In the genomic region with DNA sequence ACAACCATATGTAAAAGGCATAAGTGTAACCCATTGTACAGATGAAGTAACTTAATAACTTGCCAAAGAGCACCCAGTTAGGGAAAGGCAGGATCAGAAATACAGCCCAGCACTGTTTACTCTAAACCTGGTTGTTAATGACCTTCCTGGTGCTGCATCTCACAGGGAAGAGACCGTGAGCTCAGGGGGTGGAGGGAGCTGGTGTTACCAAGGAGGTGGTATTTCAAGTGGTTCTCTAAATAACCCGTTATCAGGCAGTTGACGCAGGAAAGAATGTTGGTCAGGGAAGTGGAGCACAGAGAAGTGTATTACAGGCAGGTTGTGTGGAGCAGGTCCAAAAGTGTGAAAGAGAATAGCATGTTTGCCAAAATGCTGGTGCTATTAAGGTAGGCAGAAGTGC, we compare ENCODE assay signal across 25 cellular contexts. TPM values are rescaled to one million over a fixed set of nuclear protein-coding genes. Genes with fewer than 3 reads are reported as not detected.
DNase-seq lines count a peak whose midpoint lies in the region; ATAC-seq, FAIRE-seq and TF ChIP-seq lines count a peak whose summit lies in the region.
"Had no signal": no experiment of that assay in that cellular context is flagged by ENCODE, and none has a peak within 500 bp of the region (broad histone marks: within the 10 kb centered on the region; RNA-seq: fewer than 3 reads in every experiment).

No MANE protein-coding gene starts in this region.

- FAIRE-seq in K562 (lab: Jason Lieb, UNC): peak; percentile 42
- FAIRE-seq: frontal cortex had no signal

- no peak for TF ChIP-seq RAD21 in K562 (CRISPR knock-in tag; conservative IDR thresholded peaks at IDR 0.05 in 1 of 2, IDR thresholded peaks at IDR 0.05 in 1 of 2)

- POLR2A ChIA-PET in K562 (lab: Yijun Ruan, JAX): interaction anchor here (0.6 to 1.7 kb wide), 3 partner anchors 8 to 57 kb away, joined by 3 to 5 read pairs (median 3); no protein-coding TSS in a partner anchor

- BruUV-seq in K562 (replicated peaks; lab: Mats Ljungman, UMichigan): no TSS peak

- H3K9me3 Mint-ChIP-seq in GM23338: no peaks in the 10 kb centered on the region
- no peaks in the 10 kb centered on the region for H3K9me3 Mint-ChIP-seq in nephron
- H3K9me3 Mint-ChIP-seq: brain; CD4-positive, alpha-beta memory T cell; dendritic cell treated with granulocyte-macrophage colony-stimulating factor and Interleukin-4, amounts not matched to agents 40 ng/mL and 50 ng/mL, for 4 days; IgD-negative memory B cell had no signal

- peak overlapping the region; percentile 3 to 6; a peak in 2 of 4 replicates for H3K9ac ChIP-seq in K562 (ENCODE audit: insufficient read depth in 1 of 2, low read depth in 2 of 2, low read length in 2 of 2)

- CTCF ChIA-PET in K562 (lab: Yijun Ruan, JAX; ENCODE audit: low intra/inter-chr PET ratio): no interaction called here

- in situ Hi-C loops in K562 (cut with MboI): no loop called here

- no peaks in the 10 kb centered on the region for H3K36me3 Mint-ChIP-seq in GM23338 (ENCODE audit: low read depth)
- H3K36me3 Mint-ChIP-seq in nephron (ENCODE audit: low read depth): no peaks in the 10 kb centered on the region
- H3K36me3 Mint-ChIP-seq: brain; CD4-positive, alpha-beta memory T cell; IgD-negative memory B cell had no signal

- no peak for DNase-seq in GM23338 (ENCODE audit: low spot score)
- DNase-seq in NCI-H2107 treated with DMSO at 0.1 percent for 48 hours (lab: John Stamatoyannopoulos, UW; ENCODE audit: unreplicated experiment): peak; percentile 73
- peak in 2 of 4 experiments; percentile 52 to 57 for DNase-seq in K562 (ENCODE audit: extremely low read depth in 1 of 4, low spot score in 3 of 4)
- no peak for DNase-seq in head of caudate nucleus
- no peak for DNase-seq in suprapubic skin (ENCODE audit: low spot score in 2 of 2)
- DNase-seq: activated CD4-positive, alpha-beta T cell treated with anti-CD3 and anti-CD28 coated beads, Interleukin-2, amount 50 U/mL, for 4 hours; activated naive CD4-positive, alpha-beta T cell treated with anti-CD3 and anti-CD28 coated beads, Interleukin-2, amount 50 U/mL, for 16 hours; activated T-cell treated with anti-CD3 and anti-CD28 coated beads, Interleukin-2, amount 50 U/mL, for 1 hour; CD4-positive, alpha-beta memory T cell; left colon; MM.1S; NCI-H446; nucleus accumbens; SHP77; stimulated activated naive CD4-positive, alpha-beta T cell; WERI-Rb-1 had no signal

- no peak overlapping the region for H3K27ac ChIP-seq in GM23338 (ENCODE audit: low read depth)
- peak overlapping the region; percentile 0; the same call in 1 of the 3 replicates for H3K27ac ChIP-seq in K562 (ENCODE audit: extremely low read depth, low read depth, low read length)
- H3K27ac ChIP-seq in suprapubic skin: no peak overlapping the region
- H3K27ac ChIP-seq: HL-60, WERI-Rb-1 had no signal

- TF ChIP-seq EP300 in K562 (IDR thresholded peaks at IDR 0.05; ENCODE audit: low read length) (no peak), suprapubic skin (IDR thresholded peaks at IDR 0.05) (no peak)

- H4K20me1 ChIP-seq in GM23338 (replicated peaks; ENCODE audit: insufficient read depth) (no peaks in the 10 kb centered on the region), K562 (replicated peaks; ENCODE audit: control insufficient read depth, insufficient read depth, low read length) (no peaks in the 10 kb centered on the region)

- H3K27me3 Mint-ChIP-seq in GM23338 (ENCODE audit: insufficient read depth, low read depth, poor library complexity) (peaks cover 2% of the 10 kb centered on the region), nephron (ENCODE audit: low read depth) (peaks cover 3% of the 10 kb centered on the region)
- H3K27me3 Mint-ChIP-seq: CD4-positive, alpha-beta memory T cell; dendritic cell treated with granulocyte-macrophage colony-stimulating factor and Interleukin-4, amounts not matched to agents 40 ng/mL and 50 ng/mL, for 4 days had no signal

- no peak for ATAC-seq in GM23338
- no peak for ATAC-seq in K562
- ATAC-seq in esophagus mucosa: no peak
- ATAC-seq: left colon, sciatic nerve had no signal

- no peaks in the 10 kb centered on the region for H3K27me3 ChIP-seq in GM23338 (ENCODE audit: insufficient read depth)
- H3K27me3 ChIP-seq in K562 (ENCODE audit: control insufficient read depth in 2 of 2, insufficient read depth in 2 of 2, low read length in 2 of 2): no peaks in the 10 kb centered on the region
- H3K27me3 ChIP-seq in suprapubic skin: no peaks in the 10 kb centered on the region

- TF ChIP-seq CTCF in GM23338 (conservative IDR thresholded peaks at IDR 0.05; ENCODE audit: low read depth in 2 of 2): no peak
- TF ChIP-seq CTCF in K562 (IDR thresholded peaks at IDR 0.05 in 2 of 3, conservative IDR thresholded peaks at IDR 0.05 in 1 of 3; ENCODE audit: insufficient read depth in 2 of 3, low read depth in 1 of 3, low read length in 3 of 3): no peak
- no peak for TF ChIP-seq CTCF in nephron (IDR thresholded peaks at IDR 0.05; ENCODE audit: unreplicated experiment in 3 of 3)
- no peak for TF ChIP-seq CTCF in suprapubic skin (IDR thresholded peaks at IDR 0.05)

- 0 out of 2 replicates have a peak overlapping the region, but pooled peaks have one; percentile 7 for H2AFZ ChIP-seq in GM23338
- H2AFZ ChIP-seq in K562 (ENCODE audit: low read depth, low read length): peak overlapping the region; percentile 98

- H3K4me3 Mint-ChIP-seq in GM23338 (no peak overlapping the region), nephron (peak overlapping the region in 2 of 3 experiments; percentile 35 to 55)
- H3K4me3 Mint-ChIP-seq: CD4-positive, alpha-beta memory T cell; dendritic cell treated with granulocyte-macrophage colony-stimulating factor and Interleukin-4, amounts not matched to agents 40 ng/mL and 50 ng/mL, for 4 days had no signal

- 6% methylated on average over 3 of the region's 3 CpGs for WGBS in K562 (ENCODE audit: insufficient coverage, low coverage, missing lambda C conversion rate)
- WGBS in suprapubic skin: 79% methylated on average over 3 of the region's 3 CpGs

- intact Hi-C loops in K562 (cut with micrococcal nuclease): no loop called here
- intact Hi-C loops in head of caudate nucleus (cut with DNase I): no loop called here

- H3K27ac Mint-ChIP-seq in GM23338 (no peak overlapping the region), nephron (peak overlapping the region in 2 of 3 experiments; percentile 11 to 49)
- H3K27ac Mint-ChIP-seq: CD4-positive, alpha-beta memory T cell; dendritic cell treated with granulocyte-macrophage colony-stimulating factor and Interleukin-4, amounts not matched to agents 40 ng/mL and 50 ng/mL, for 4 days had no signal

- H3F3A ChIP-seq in GM23338 (replicated peaks; ENCODE audit: low read depth): no peaks in the 10 kb centered on the region

- no peaks in the 10 kb centered on the region for H3K79me2 ChIP-seq in GM23338 (replicated peaks; ENCODE audit: insufficient read depth)
- H3K79me2 ChIP-seq in K562 (ENCODE audit: control insufficient read depth, insufficient read depth, low read length): peaks cover 4% of the 10 kb centered on the region

- H3K36me3 ChIP-seq in GM23338 (ENCODE audit: insufficient read depth): no peaks in the 10 kb centered on the region
- no peaks in the 10 kb centered on the region for H3K36me3 ChIP-seq in K562 (ENCODE audit: control insufficient read depth, insufficient read depth, low read length)
- H3K36me3 ChIP-seq in suprapubic skin: no peaks in the 10 kb centered on the region
- H3K36me3 ChIP-seq: HAP-1, WERI-Rb-1 had no signal

- H3K9me2 ChIP-seq in GM23338 (ENCODE audit: insufficient read depth): no peaks in the 10 kb centered on the region

- H3K4me2 ChIP-seq in GM23338 (no peak overlapping the region), K562 (ENCODE audit: insufficient read depth, low read length) (peak overlapping the region; percentile 50)

- TF ChIP-seq POLR2A in K562 (conservative IDR thresholded peaks at IDR 0.05) (0 out of 2 replicates have a peak, but pooled peaks have one; percentile 23), suprapubic skin (IDR thresholded peaks at IDR 0.05) (no peak)

- no peaks in the 10 kb centered on the region for H3K9me1 ChIP-seq in K562 (ENCODE audit: control insufficient read depth, insufficient read depth, low read length)

- H3K4me1 ChIP-seq in GM23338 (ENCODE audit: insufficient read depth): peaks cover 13% of the 10 kb centered on the region
- peaks cover 24 to 36% of the 10 kb centered on the region in 2 experiments for H3K4me1 ChIP-seq in K562 (replicated peaks in 1 of 2; ENCODE audit: control insufficient read depth in 2 of 2, insufficient read depth in 2 of 2, low read length in 2 of 2)
- H3K4me1 ChIP-seq in suprapubic skin: peaks cover 8% of the 10 kb centered on the region

- H3K4me1 Mint-ChIP-seq in GM23338: peaks cover 10% of the 10 kb centered on the region
- peaks cover 9% of the 10 kb centered on the region for H3K4me1 Mint-ChIP-seq in nephron

- H3K9me3 ChIP-seq in K562 (replicated peaks; ENCODE audit: control insufficient read depth, insufficient read depth, low read depth, low read length) (no peaks in the 10 kb centered on the region), suprapubic skin (no peaks in the 10 kb centered on the region)
- H3K9me3 ChIP-seq: HAP-1 had no signal

- H3K4me3 ChIP-seq in GM23338 (no peak overlapping the region), K562 (no peak overlapping the region), suprapubic skin (no peak overlapping the region)
- H3K4me3 ChIP-seq: HAP-1 had no signal

TF ChIP-seq in K562, 482 proteins besides CTCF, POLR2A, EP300 and RAD21 (continues in another document):
- peak; percentile 34; the same call in 1 of the 2 replicates for TF ChIP-seq SMARCA5 (IDR thresholded peaks at IDR 0.05)

RNA-seq across cellular contexts. Expression of a gene that starts 4.4 kb away (rescaled TPM):
- total RNA-seq in GM23338 (2014; rRNA removed; shearing (Covaris generic)): 17.0 and 18.3 TPM in 2 replicates
- polyA plus RNA-seq in GM23338 (2016; fragmentation: Nextera tagmentation; extraction: Ambion mirVana) (8.7 and 9.9 TPM in 2 replicates), K562 (2011; rRNA removed) (32.7 and 52.8 TPM in 2 replicates), K562 (2014; fragmentation: Illumina TruSeq; extraction: Trizol) (41.7 and 56.3 TPM in 2 replicates), K562 (2014; fragmentation: Nextera tagmentation; extraction: Ambion mirVana) (10 to 100 TPM; 30.9 to 47.6 TPM), K562 (2014; rRNA removed) (28.4 and 42.3 TPM in 2 replicates)
- 99.4 and 111 TPM in 2 replicates for total RNA-seq in K562 (2011; cell fraction: chromatin; rRNA removed; ENCODE audit: low replicate concordance)
- 89.4 and 90.1 TPM in 2 replicates for total RNA-seq in K562 (2011; cell fraction: nucleolus; rRNA removed)
- 107 and 111 TPM in 2 replicates for total RNA-seq in K562 (2011; cell fraction: nucleoplasm; rRNA removed)
- total RNA-seq in K562 (2014; rRNA removed) (45.5 and 46.1 TPM in 2 replicates), K562 (2014; rRNA removed; fragmentation: Illumina TruSeq; extraction: Trizol) (23.9 and 24.9 TPM in 2 replicates), K562 (2015; rRNA removed; fragmentation: Illumina TruSeq; extraction: Trizol) (36.9 and 37.2 TPM in 2 replicates), K562 (2021) (31.1 and 34.1 TPM in 2 replicates), esophagus mucosa (8.2 TPM), suprapubic skin (10 to 100 TPM; 13.1 to 28.2 (median 18.6) TPM)
- 26.2 and 27.3 TPM in 2 replicates for polyA plus RNA-seq in K562 (2011; cell fraction: cytosol; rRNA removed)
- 40.7 and 45.7 TPM in 2 replicates for polyA plus RNA-seq in K562 (2011; cell fraction: nucleus; rRNA removed)
- polyA plus RNA-seq in K562 (2012): 42.1 and 46.6 TPM in 2 replicates
- polyA minus RNA-seq in K562 (2011; rRNA and poly(A)+ RNA removed): 59.1 and 77.6 TPM in 2 replicates
- polyA minus RNA-seq in K562 (2011; cell fraction: cytosol; rRNA and poly(A)+ RNA removed): 21.3 and 32.6 TPM in 2 replicates
- 66.8 and 85.0 TPM in 2 replicates for polyA minus RNA-seq in K562 (2011; cell fraction: nucleus; rRNA and poly(A)+ RNA removed)
